1 cellular context compared by ENCODE assay signal in the genomic region with DNA sequence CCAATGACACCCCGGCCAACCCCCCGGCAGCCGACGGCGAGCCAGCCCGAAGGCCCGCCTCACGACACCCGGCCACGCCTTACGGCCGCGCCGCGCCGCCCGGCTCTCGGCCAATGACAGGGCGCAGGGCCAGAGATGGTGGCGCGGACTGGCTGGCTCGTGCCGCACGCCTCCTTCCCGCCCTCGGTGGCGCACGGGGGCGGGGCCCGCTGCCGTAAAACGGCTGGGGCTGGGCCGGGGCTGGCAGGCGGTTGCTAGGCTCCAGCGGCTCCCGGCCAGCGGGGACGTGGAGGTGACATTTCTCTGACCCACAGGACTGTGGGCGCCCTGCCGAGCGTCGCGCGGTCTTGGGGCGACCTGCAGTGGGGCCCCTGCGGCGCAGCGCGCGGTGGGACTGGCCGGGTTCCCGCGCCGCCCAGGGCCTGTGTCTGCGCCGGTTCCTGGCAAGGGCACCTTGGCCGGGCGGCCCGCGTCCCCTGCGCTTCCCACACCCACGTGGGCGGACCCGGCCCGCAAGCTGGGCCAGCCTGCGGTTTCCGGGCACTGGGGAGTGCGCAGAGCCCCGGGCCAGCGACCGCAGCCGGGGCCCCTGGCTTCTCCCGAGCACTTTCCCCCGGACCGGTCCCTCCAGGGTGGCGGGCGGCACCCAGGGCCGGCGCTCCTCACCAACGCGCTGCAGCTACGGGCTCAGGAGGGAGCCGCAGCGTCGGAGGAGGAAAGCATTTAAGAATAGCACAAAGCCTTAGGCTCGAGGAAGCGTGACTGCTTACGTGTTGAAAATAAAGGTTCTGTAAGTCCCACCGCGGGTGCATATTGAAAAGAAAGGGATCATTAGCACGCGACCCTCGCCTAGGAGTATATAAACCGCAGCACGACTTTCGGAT.
TF ChIP-seq lines count a peak whose summit lies in the region.

MPC1 (minus strand) TSS at position 8 of the 884 bp plus-strand sequence. CDS start 64 bp downstream, outside the sequence.

TF ChIP-seq in HepG2, 621 proteins besides CTCF, POLR2A, EP300 and RAD21 (continued from another document and continues in another):
- TF ChIP-seq ZNF33A (CRISPR knock-in tag; IDR thresholded peaks at IDR 0.05; ENCODE audit: borderline replicate concordance) (no peak), ZFP36 (IDR thresholded peaks at IDR 0.05; ENCODE audit: borderline replicate concordance, low read depth, low read length, partially characterized antibody) (no peak), AGO1 (IDR thresholded peaks at IDR 0.05; ENCODE audit: low read depth, low read length, poor library complexity, severe bottlenecking) (peak; percentile 54), NFIB (CRISPR knock-in tag; IDR thresholded peaks at IDR 0.05; ENCODE audit: borderline replicate concordance) (no peak), SRY (CRISPR knock-in tag; IDR thresholded peaks at IDR 0.05) (peak; percentile 58; the same call in 1 of the 2 replicates), HES4 (CRISPR knock-in tag; IDR thresholded peaks at IDR 0.05; ENCODE audit: borderline replicate concordance) (no peak; the same call in 1 of the 2 replicates), SRF (IDR thresholded peaks at IDR 0.05; ENCODE audit: low read depth, low read length) (no peak), DDIT3 (CRISPR knock-in tag; IDR thresholded peaks at IDR 0.05) (no peak), BHLHE40 (IDR thresholded peaks at IDR 0.05; ENCODE audit: low read length) (peak; percentile 77), ZNF639 (CRISPR knock-in tag; conservative IDR thresholded peaks at IDR 0.05) (no peak; the same call in 1 of the 2 replicates), ZIK1 (CRISPR knock-in tag; IDR thresholded peaks at IDR 0.05; ENCODE audit: borderline replicate concordance, low read depth) (peak; percentile 91), ZNF878 (CRISPR knock-in tag; IDR thresholded peaks at IDR 0.05) (no peak; the same call in 1 of the 2 replicates), HMGA1 (CRISPR knock-in tag; conservative IDR thresholded peaks at IDR 0.05) (no peak), KAT8 (CRISPR knock-in tag; IDR thresholded peaks at IDR 0.05) (peak; percentile 76), TIGD3 (CRISPR knock-in tag; IDR thresholded peaks at IDR 0.05; ENCODE audit: borderline replicate concordance) (no peak), POGZ (CRISPR knock-in tag; IDR thresholded peaks at IDR 0.05) (peak; percentile 74), MXD4 (CRISPR knock-in tag; IDR thresholded peaks at IDR 0.05) (peak; percentile 99), ZNF660 (CRISPR knock-in tag; IDR thresholded peaks at IDR 0.05; ENCODE audit: borderline replicate concordance, low read depth) (no peak), PHF20 (CRISPR knock-in tag; IDR thresholded peaks at IDR 0.05) (peak; percentile 63), REL (CRISPR knock-in tag; conservative IDR thresholded peaks at IDR 0.05) (peak; percentile 81), ZBTB43 (CRISPR knock-in tag; conservative IDR thresholded peaks at IDR 0.05) (peak; percentile 76), MTA3 (CRISPR knock-in tag; IDR thresholded peaks at IDR 0.05) (no peak), ZNF432 (CRISPR knock-in tag; IDR thresholded peaks at IDR 0.05; ENCODE audit: borderline replicate concordance) (no peak), MAF1 (CRISPR knock-in tag; IDR thresholded peaks at IDR 0.05; ENCODE audit: borderline replicate concordance) (peak; percentile 65), KLF6 (CRISPR knock-in tag; IDR thresholded peaks at IDR 0.05) (0 out of 2 replicates have a peak, but pooled peaks have one; percentile 72), ZNF562 (CRISPR knock-in tag; IDR thresholded peaks at IDR 0.05; ENCODE audit: borderline replicate concordance) (peak; percentile 30; the same call in 1 of the 2 replicates), ZNF788 (CRISPR knock-in tag; IDR thresholded peaks at IDR 0.05; ENCODE audit: borderline replicate concordance) (peak; percentile 67; the same call in 1 of the 2 replicates), ZNF614 (CRISPR knock-in tag; IDR thresholded peaks at IDR 0.05; ENCODE audit: borderline replicate concordance) (peak; percentile 58; the same call in 1 of the 2 replicates), SNAPC5 (CRISPR knock-in tag; IDR thresholded peaks at IDR 0.05; ENCODE audit: borderline replicate concordance) (0 out of 2 replicates have a peak, but pooled peaks have one; percentile 88), AGO2 (optimal IDR thresholded peaks at IDR 0.05; ENCODE audit: low read depth, low read length) (peak; percentile 98), ZNF891 (CRISPR knock-in tag; IDR thresholded peaks at IDR 0.05) (no peak), ZNF691 (CRISPR knock-in tag; IDR thresholded peaks at IDR 0.05; ENCODE audit: borderline replicate concordance, low read depth) (no peak; the same call in 1 of the 2 replicates), SMC3 (IDR thresholded peaks at IDR 0.05; ENCODE audit: low read length) (no peak), ZNF121 (CRISPR knock-in tag; IDR thresholded peaks at IDR 0.05) (peak; percentile 52; the same call in 1 of the 2 replicates), REPIN1 (CRISPR knock-in tag; IDR thresholded peaks at IDR 0.05; ENCODE audit: borderline replicate concordance, low read depth) (peak; percentile 90), SAFB2 (CRISPR knock-in tag; IDR thresholded peaks at IDR 0.05; ENCODE audit: borderline replicate concordance, low read depth) (peak; percentile 89; the same call in 1 of the 2 replicates), ZMYM4 (CRISPR knock-in tag; IDR thresholded peaks at IDR 0.05) (peak; percentile 97), NBN (conservative IDR thresholded peaks at IDR 0.05) (no peak), CSRNP2 (CRISPR knock-in tag; conservative IDR thresholded peaks at IDR 0.05; ENCODE audit: low read depth) (no peak; the same call in 1 of the 2 replicates), ZNF747 (CRISPR knock-in tag; IDR thresholded peaks at IDR 0.05; ENCODE audit: borderline replicate concordance) (no peak), ZC3H13 (CRISPR knock-in tag; IDR thresholded peaks at IDR 0.05) (peak; percentile 86; the same call in 1 of the 2 replicates), TEF (CRISPR knock-in tag; IDR thresholded peaks at IDR 0.05) (peak; percentile 54; the same call in 1 of the 2 replicates)
- TF ChIP-seq, protein P1, sequence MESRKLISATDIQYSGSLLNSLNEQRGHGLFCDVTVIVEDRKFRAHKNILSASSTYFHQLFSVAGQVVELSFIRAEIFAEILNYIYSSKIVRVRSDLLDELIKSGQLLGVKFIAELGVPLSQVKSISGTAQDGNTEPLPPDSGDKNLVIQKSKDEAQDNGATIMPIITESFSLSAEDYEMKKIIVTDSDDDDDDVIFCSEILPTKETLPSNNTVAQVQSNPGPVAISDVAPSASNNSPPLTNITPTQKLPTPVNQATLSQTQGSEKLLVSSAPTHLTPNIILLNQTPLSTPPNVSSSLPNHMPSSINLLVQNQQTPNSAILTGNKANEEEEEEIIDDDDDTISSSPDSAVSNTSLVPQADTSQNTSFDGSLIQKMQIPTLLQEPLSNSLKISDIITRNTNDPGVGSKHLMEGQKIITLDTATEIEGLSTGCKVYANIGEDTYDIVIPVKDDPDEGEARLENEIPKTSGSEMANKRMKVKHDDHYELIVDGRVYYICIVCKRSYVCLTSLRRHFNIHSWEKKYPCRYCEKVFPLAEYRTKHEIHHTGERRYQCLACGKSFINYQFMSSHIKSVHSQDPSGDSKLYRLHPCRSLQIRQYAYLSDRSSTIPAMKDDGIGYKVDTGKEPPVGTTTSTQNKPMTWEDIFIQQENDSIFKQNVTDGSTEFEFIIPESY (CRISPR knock-in tag; IDR thresholded peaks at IDR 0.05) = 0 out of 2 replicates have a peak, but pooled peaks have one; percentile 47
- TF ChIP-seq, protein P2, sequence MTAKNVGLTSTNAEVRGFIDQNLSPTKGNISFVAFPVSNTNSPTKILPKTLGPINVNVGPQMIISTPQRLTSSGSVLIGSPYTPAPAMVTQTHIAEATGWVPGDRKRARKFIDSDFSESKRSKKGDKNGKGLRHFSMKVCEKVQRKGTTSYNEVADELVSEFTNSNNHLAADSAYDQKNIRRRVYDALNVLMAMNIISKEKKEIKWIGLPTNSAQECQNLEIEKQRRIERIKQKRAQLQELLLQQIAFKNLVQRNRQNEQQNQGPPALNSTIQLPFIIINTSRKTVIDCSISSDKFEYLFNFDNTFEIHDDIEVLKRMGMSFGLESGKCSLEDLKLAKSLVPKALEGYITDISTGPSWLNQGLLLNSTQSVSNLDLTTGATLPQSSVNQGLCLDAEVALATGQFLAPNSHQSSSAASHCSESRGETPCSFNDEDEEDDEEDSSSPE (CRISPR knock-in tag; IDR thresholded peaks at IDR 0.05) = peak; percentile 100
- TF ChIP-seq, protein P3, sequence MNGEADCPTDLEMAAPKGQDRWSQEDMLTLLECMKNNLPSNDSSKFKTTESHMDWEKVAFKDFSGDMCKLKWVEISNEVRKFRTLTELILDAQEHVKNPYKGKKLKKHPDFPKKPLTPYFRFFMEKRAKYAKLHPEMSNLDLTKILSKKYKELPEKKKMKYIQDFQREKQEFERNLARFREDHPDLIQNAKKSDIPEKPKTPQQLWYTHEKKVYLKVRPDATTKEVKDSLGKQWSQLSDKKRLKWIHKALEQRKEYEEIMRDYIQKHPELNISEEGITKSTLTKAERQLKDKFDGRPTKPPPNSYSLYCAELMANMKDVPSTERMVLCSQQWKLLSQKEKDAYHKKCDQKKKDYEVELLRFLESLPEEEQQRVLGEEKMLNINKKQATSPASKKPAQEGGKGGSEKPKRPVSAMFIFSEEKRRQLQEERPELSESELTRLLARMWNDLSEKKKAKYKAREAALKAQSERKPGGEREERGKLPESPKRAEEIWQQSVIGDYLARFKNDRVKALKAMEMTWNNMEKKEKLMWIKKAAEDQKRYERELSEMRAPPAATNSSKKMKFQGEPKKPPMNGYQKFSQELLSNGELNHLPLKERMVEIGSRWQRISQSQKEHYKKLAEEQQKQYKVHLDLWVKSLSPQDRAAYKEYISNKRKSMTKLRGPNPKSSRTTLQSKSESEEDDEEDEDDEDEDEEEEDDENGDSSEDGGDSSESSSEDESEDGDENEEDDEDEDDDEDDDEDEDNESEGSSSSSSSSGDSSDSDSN (CRISPR knock-in tag; IDR thresholded peaks at IDR 0.05) = peak; percentile 97
